Comparison of ENCODE assay signal across 7 cellular contexts in the genomic region with DNA sequence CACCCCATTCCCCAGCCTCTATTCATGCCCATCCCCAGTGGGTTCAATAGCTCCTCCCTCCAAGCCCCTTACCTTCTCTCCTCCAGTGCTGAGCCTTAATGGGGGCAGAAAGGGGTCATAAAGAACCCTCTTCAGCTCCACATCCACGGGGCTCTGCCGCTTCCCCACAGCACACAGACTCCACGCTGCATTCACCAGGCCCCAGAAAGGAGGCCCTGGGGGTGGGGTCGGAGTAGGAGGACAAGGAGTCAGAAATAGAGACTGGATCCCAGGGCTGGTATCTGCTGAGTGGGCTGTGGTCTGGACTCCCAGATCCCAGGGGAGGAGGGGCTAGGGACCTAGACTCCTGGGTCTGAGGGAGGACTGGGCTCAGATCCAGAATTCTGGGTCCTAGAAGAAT.
DNase-seq lines count a peak whose midpoint lies in the region; ATAC-seq and TF ChIP-seq lines count a peak whose summit lies in the region.
"Had no signal": no experiment of that assay in that cellular context is flagged by ENCODE, and none has a peak within 500 bp of the region (broad histone marks: within the 10 kb centered on the region; RNA-seq: fewer than 3 reads in every experiment).

No MANE protein-coding gene starts in this region.

- no peaks in the 10 kb centered on the region for H3K36me3 ChIP-seq in NT2/D1 (ENCODE audit: insufficient read depth, insufficient read length, low read length)

- 0 out of 2 replicates have a peak overlapping the region, but pooled peaks have one; percentile 95 for H3K27ac ChIP-seq in 22Rv1
- peak overlapping the region; percentile 97 for H3K27ac ChIP-seq in layer of hippocampus (ENCODE audit: low read depth, low read length)

- H3K4me1 ChIP-seq in NT2/D1 (ENCODE audit: insufficient read depth, insufficient read length), result peaks cover 5% of the 10 kb centered on the region

- H3K27me3 ChIP-seq in NT2/D1 (ENCODE audit: insufficient read depth, insufficient read length) (peaks cover 8% of the 10 kb centered on the region), layer of hippocampus (ENCODE audit: control insufficient read depth, insufficient read depth, low read length) (no peaks in the 10 kb centered on the region)

- peak overlapping the region; percentile 65 for H3K4me3 ChIP-seq in NT2/D1 (ENCODE audit: insufficient read length, low read depth)

- DNase-seq in NT2/D1 (ENCODE audit: low read depth, low spot score), result no peak
- no peak for DNase-seq in RPMI8226
- no peak for DNase-seq in DMS 273 (lab: John Stamatoyannopoulos, UW; ENCODE audit: unreplicated experiment)
- DNase-seq: NK-92 treated with Interleukin-12 subunit alpha and Interleukin-12 subunit beta, amount 100 ng/mL, for 24 hours had no signal

- TF ChIP-seq CTCF in 22Rv1 (IDR thresholded peaks at IDR 0.05), result no peak

- peak overlapping the region; percentile 57 for H3K9ac ChIP-seq in NT2/D1 (ENCODE audit: insufficient read length, low read depth)

- no peaks in the 10 kb centered on the region for H3K9me3 ChIP-seq in NT2/D1 (ENCODE audit: insufficient read depth, low read length)

- ATAC-seq in GM18519 (IDR thresholded peaks at IDR 0.05; ENCODE audit: low FRiP score, unreplicated experiment), result no peak
